8 cellular contexts compared by ENCODE assay signal in the genomic region with DNA sequence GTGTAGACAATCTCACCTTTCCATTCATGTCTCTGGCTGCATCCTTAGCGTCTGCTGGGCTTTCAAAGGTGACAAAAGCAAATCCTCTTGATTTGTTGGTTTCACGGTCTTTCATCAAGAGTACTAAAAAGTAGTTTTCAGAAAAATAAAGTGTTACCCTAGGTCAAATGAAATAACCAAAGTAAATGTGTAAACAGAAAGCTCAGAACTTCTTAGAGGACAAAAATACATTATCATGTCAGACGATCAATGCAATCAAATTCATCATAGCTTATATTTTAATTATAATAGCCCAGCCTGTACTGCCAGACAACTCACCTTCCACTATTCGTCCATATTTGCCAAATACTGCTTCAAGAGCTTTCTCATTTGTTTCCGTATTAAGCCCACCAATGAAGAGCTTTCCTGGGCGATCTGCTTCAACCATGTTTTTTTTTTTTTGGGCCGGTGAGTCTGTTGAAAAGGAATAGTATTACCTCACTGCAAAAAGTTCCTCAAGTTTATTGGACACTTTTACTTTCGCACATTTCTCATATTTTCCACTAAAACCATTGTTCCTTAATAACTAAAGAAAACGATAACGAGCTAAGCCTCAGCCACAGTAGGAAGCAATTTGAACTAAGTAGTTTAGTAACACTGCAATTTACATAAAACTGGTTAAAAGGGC. TPM values are rescaled to one million over a fixed set of nuclear protein-coding genes. Genes with fewer than 3 reads are reported as not detected.
DNase-seq lines count a peak whose midpoint lies in the region; ATAC-seq lines count a peak whose summit lies in the region.

No MANE protein-coding gene starts in this region.

- no peak for ATAC-seq in stimulated activated effector memory CD8-positive, alpha-beta T cell treated with anti-CD3 and anti-CD28 coated beads, Interleukin-12 subunit alpha, Interleukin-12 subunit beta, amount 100 ng/mL, for 72 hours
- ATAC-seq in GM19035 (IDR thresholded peaks at IDR 0.05; ENCODE audit: unreplicated experiment): no peak
- no peak for ATAC-seq in HG03460 (IDR thresholded peaks at IDR 0.05; ENCODE audit: unreplicated experiment)

- peak overlapping the region; percentile 98 for H3K4me3 Mint-ChIP-seq in activated T-helper 1 cell treated with anti-CD3 and anti-CD28 coated beads, Interleukin-12 subunit alpha, Interleukin-12 subunit beta, Interleukin-2, Interleukin-4 antibody, amounts not matched to agents 30 ng/mL and 10 ng/mL and 1 ng/mL, durations not matched to agents 14 hours and 24 hours and 36 hours
- H3K4me3 Mint-ChIP-seq in stimulated activated effector memory CD8-positive, alpha-beta T cell treated with anti-CD3 and anti-CD28 coated beads, Interleukin-12 subunit alpha, Interleukin-12 subunit beta, amount 100 ng/mL, for 72 hours: peak overlapping the region; percentile 88

- intact Hi-C loops in activated T-helper 1 cell treated with anti-CD3 and anti-CD28 coated beads, Interleukin-12 subunit alpha, Interleukin-12 subunit beta, Interleukin-2, Interleukin-4 antibody, amounts not matched to agents 30 ng/mL and 10 ng/mL and 1 ng/mL, durations not matched to agents 14 hours and 24 hours and 36 hours (cut with micrococcal nuclease): loop anchor here (1.0 to 2.0 kb wide), 2 partner anchors 112 to 383 kb away; no protein-coding TSS in a partner anchor

- H3K9me3 Mint-ChIP-seq in activated T-helper 1 cell treated with anti-CD3 and anti-CD28 coated beads, Interleukin-12 subunit alpha, Interleukin-12 subunit beta, Interleukin-2, Interleukin-4 antibody, amounts not matched to agents 30 ng/mL and 10 ng/mL and 1 ng/mL, durations not matched to agents 14 hours and 24 hours and 36 hours: no peaks in the 10 kb centered on the region
- H3K9me3 Mint-ChIP-seq in stimulated activated effector memory CD8-positive, alpha-beta T cell treated with anti-CD3 and anti-CD28 coated beads, Interleukin-12 subunit alpha, Interleukin-12 subunit beta, amount 100 ng/mL, for 72 hours: no peaks in the 10 kb centered on the region

- DNase-seq in NCI-H1092 treated with DMSO at 0.1 percent for 48 hours (lab: John Stamatoyannopoulos, UW) (peak; percentile 14), NCI-H1092 (lab: John Stamatoyannopoulos, UW) (no peak), DMS79 treated with DMSO at 0.1 percent for 48 hours (lab: John Stamatoyannopoulos, UW) (no peak)
- no peak for DNase-seq in activated T-helper 1 cell treated with anti-CD3 and anti-CD28 coated beads, Interleukin-12 subunit alpha, Interleukin-12 subunit beta, Interleukin-2, Interleukin-4 antibody, amounts not matched to agents 30 ng/mL and 10 ng/mL and 1 ng/mL, durations not matched to agents 14 hours and 24 hours and 36 hours (ENCODE audit: low spot score)
- no peak for DNase-seq in stimulated activated effector memory CD8-positive, alpha-beta T cell treated with anti-CD3 and anti-CD28 coated beads, Interleukin-12 subunit alpha, Interleukin-12 subunit beta, amount 100 ng/mL, for 72 hours (ENCODE audit: low spot score in 2 of 2)

- H3K4me1 Mint-ChIP-seq in activated T-helper 1 cell treated with anti-CD3 and anti-CD28 coated beads, Interleukin-12 subunit alpha, Interleukin-12 subunit beta, Interleukin-2, Interleukin-4 antibody, amounts not matched to agents 30 ng/mL and 10 ng/mL and 1 ng/mL, durations not matched to agents 14 hours and 24 hours and 36 hours (ENCODE audit: low read depth): peaks cover 6% of the 10 kb centered on the region
- H3K4me1 Mint-ChIP-seq in stimulated activated effector memory CD8-positive, alpha-beta T cell treated with anti-CD3 and anti-CD28 coated beads, Interleukin-12 subunit alpha, Interleukin-12 subunit beta, amount 100 ng/mL, for 72 hours: no peaks in the 10 kb centered on the region

- peak overlapping the region; percentile 88 for H3K4me3 ChIP-seq in iPS-11a (ENCODE audit: low read depth, low read length)

- peak overlapping the region; percentile 99 for H3K27ac Mint-ChIP-seq in activated T-helper 1 cell treated with anti-CD3 and anti-CD28 coated beads, Interleukin-12 subunit alpha, Interleukin-12 subunit beta, Interleukin-2, Interleukin-4 antibody, amounts not matched to agents 30 ng/mL and 10 ng/mL and 1 ng/mL, durations not matched to agents 14 hours and 24 hours and 36 hours
- peak overlapping the region; percentile 99 for H3K27ac Mint-ChIP-seq in stimulated activated effector memory CD8-positive, alpha-beta T cell treated with anti-CD3 and anti-CD28 coated beads, Interleukin-12 subunit alpha, Interleukin-12 subunit beta, amount 100 ng/mL, for 72 hours

- H3K36me3 Mint-ChIP-seq in activated T-helper 1 cell treated with anti-CD3 and anti-CD28 coated beads, Interleukin-12 subunit alpha, Interleukin-12 subunit beta, Interleukin-2, Interleukin-4 antibody, amounts not matched to agents 30 ng/mL and 10 ng/mL and 1 ng/mL, durations not matched to agents 14 hours and 24 hours and 36 hours (ENCODE audit: low read depth): peaks cover 40% of the 10 kb centered on the region
- peaks cover 69% of the 10 kb centered on the region for H3K36me3 Mint-ChIP-seq in stimulated activated effector memory CD8-positive, alpha-beta T cell treated with anti-CD3 and anti-CD28 coated beads, Interleukin-12 subunit alpha, Interleukin-12 subunit beta, amount 100 ng/mL, for 72 hours

- H3K27me3 Mint-ChIP-seq in activated T-helper 1 cell treated with anti-CD3 and anti-CD28 coated beads, Interleukin-12 subunit alpha, Interleukin-12 subunit beta, Interleukin-2, Interleukin-4 antibody, amounts not matched to agents 30 ng/mL and 10 ng/mL and 1 ng/mL, durations not matched to agents 14 hours and 24 hours and 36 hours (ENCODE audit: insufficient read depth): no peaks in the 10 kb centered on the region

RNA-seq across cellular contexts. Expression of a gene that starts 1.4 kb away (rescaled TPM):
- 308 and 327 TPM in 2 replicates for total RNA-seq in activated T-helper 1 cell treated with anti-CD3 and anti-CD28 coated beads, Interleukin-12 subunit alpha, Interleukin-12 subunit beta, Interleukin-2, Interleukin-4 antibody, amounts not matched to agents 30 ng/mL and 10 ng/mL and 1 ng/mL, durations not matched to agents 14 hours and 24 hours and 36 hours
